Comparison of ENCODE assay signal across 7 cellular contexts in genomic region chr1:212177542-212177941, GRCh38.
"Had no signal": no experiment of that assay in that cellular context is flagged by ENCODE, and none has a peak within 500 bp of the region (broad histone marks: within the 10 kb centered on the region; RNA-seq: fewer than 3 reads in every experiment).

No MANE protein-coding gene starts in this region.

- H3K4me3 Mint-ChIP-seq: IgD-negative memory B cell had no signal

- H3K36me3 Mint-ChIP-seq: IgD-negative memory B cell had no signal

- H3K27ac Mint-ChIP-seq: IgD-negative memory B cell had no signal

- H3K9me3 Mint-ChIP-seq: IgD-negative memory B cell had no signal

- H3K4me1 Mint-ChIP-seq: IgD-negative memory B cell had no signal

- H3K9ac ChIP-seq: KMS-11 had no signal

- H3K27ac ChIP-seq: HL-60, KMS-11 had no signal

- DNase-seq: IMR-90, Karpas-422, KBM-7, KG1 had no signal

- H3K27me3 Mint-ChIP-seq: IgD-negative memory B cell had no signal

- H3K4me2 ChIP-seq: KMS-11 had no signal
